12 cellular contexts compared by ENCODE assay signal in genomic region chr11:76962583-76963416, GRCh38.
A peak's percentile ranks its signal among the peaks of the same experiment; 100 is the strongest.
DNase-seq lines count a peak whose midpoint lies in the region; ATAC-seq and TF ChIP-seq lines count a peak whose summit lies in the region.
"Had no signal": no experiment of that assay in that cellular context is flagged by ENCODE, and none has a peak within 500 bp of the region (broad histone marks: within the 10 kb centered on the region; RNA-seq: fewer than 3 reads in every experiment).

No MANE protein-coding gene starts in this region.

- TF ChIP-seq POLR2A in GM18505 (IDR thresholded peaks at IDR 0.05; ENCODE audit: borderline replicate concordance, extremely low read depth, insufficient read depth, insufficient read length) = no peak

- H2BK15ac ChIP-seq in mesenchymal stem cell (ENCODE audit: low read depth, poor library complexity, severe bottlenecking) = no peak overlapping the region

- no peak overlapping the region for H3K9ac ChIP-seq in mesenchymal stem cell (ENCODE audit: low read length)

- H2AFZ ChIP-seq in mesenchymal stem cell (ENCODE audit: low read depth, low read length) = no peak overlapping the region

- no peaks in the 10 kb centered on the region for H3K4me1 ChIP-seq in mesenchymal stem cell (ENCODE audit: control insufficient read depth, insufficient read depth, low read depth, low read length)

- no peaks in the 10 kb centered on the region for H3K9me3 ChIP-seq in mesenchymal stem cell (ENCODE audit: control insufficient read depth, low read length)

- H4K91ac ChIP-seq in mesenchymal stem cell (ENCODE audit: low read length) = no peak overlapping the region

- no peak overlapping the region for H3K4me3 ChIP-seq in mesenchymal stem cell (ENCODE audit: insufficient read depth in 1 of 2, low read depth in 1 of 2, low read length in 2 of 2)

- H3K36me3 ChIP-seq in mesenchymal stem cell (ENCODE audit: control insufficient read depth in 1 of 2, insufficient read depth in 2 of 2, low read depth in 1 of 2, low read length in 2 of 2) = peaks cover 3 to 21% of the 10 kb centered on the region in 2 experiments

- no peak overlapping the region for H2AK5ac ChIP-seq in mesenchymal stem cell (ENCODE audit: low read length, severe bottlenecking)

- no peak overlapping the region for H3K18ac ChIP-seq in mesenchymal stem cell (ENCODE audit: low read depth in 1 of 2, low read length in 2 of 2)

- no peaks in the 10 kb centered on the region for H3K27me3 ChIP-seq in mesenchymal stem cell (ENCODE audit: control insufficient read depth in 1 of 2, insufficient read depth in 1 of 2, low read length in 2 of 2)

- peak; percentile 80 for ATAC-seq in GM18505 (IDR thresholded peaks at IDR 0.05; ENCODE audit: unreplicated experiment)
- ATAC-seq in GM21526 (IDR thresholded peaks at IDR 0.05; ENCODE audit: low FRiP score, unreplicated experiment) = peak; percentile 89
- ATAC-seq in HG02623 (IDR thresholded peaks at IDR 0.05; ENCODE audit: unreplicated experiment) = no peak
- ATAC-seq: stimulated activated effector memory CD8-positive, alpha-beta T cell treated with anti-CD3 and anti-CD28 coated beads, Interleukin-12 subunit alpha, Interleukin-12 subunit beta, amount 100 ng/mL, for 72 hours had no signal

- H2BK5ac ChIP-seq in mesenchymal stem cell (ENCODE audit: low read depth, low read length, poor library complexity, severe bottlenecking) = no peak overlapping the region

- no peaks in the 10 kb centered on the region for H3K79me1 ChIP-seq in mesenchymal stem cell (replicated peaks; ENCODE audit: low read length, poor library complexity, severe bottlenecking)

- WGBS in mesenchymal stem cell = 84% methylated on average over 3 of the region's 4 CpGs

- no peak overlapping the region for H3K23ac ChIP-seq in mesenchymal stem cell (ENCODE audit: low read length in 2 of 2)

- H2BK12ac ChIP-seq in mesenchymal stem cell (ENCODE audit: low read length in 2 of 2) = no peak overlapping the region

- H3K4ac ChIP-seq in mesenchymal stem cell (ENCODE audit: low read depth in 1 of 2, low read length in 2 of 2) = no peak overlapping the region

- H3K14ac ChIP-seq in mesenchymal stem cell (ENCODE audit: low read length in 2 of 2) = no peak overlapping the region

- H2BK120ac ChIP-seq in mesenchymal stem cell (ENCODE audit: low read depth, low read length) = no peak overlapping the region

- no peak overlapping the region for H4K8ac ChIP-seq in mesenchymal stem cell (ENCODE audit: low read length)

- no peak overlapping the region for H3K27ac ChIP-seq in mesenchymal stem cell (ENCODE audit: low read length, poor library complexity, severe bottlenecking)

- H3K4me2 ChIP-seq in mesenchymal stem cell (ENCODE audit: low read length, poor library complexity, severe bottlenecking) = no peak overlapping the region

- DNase-seq in HT-29 (ENCODE audit: low spot score) = peak; percentile 87
- DNase-seq in mesenchymal stem cell = peak; percentile 9
- DNase-seq in globus pallidus (ENCODE audit: low spot score) = no peak
- DNase-seq in NCI-H345 (lab: John Stamatoyannopoulos, UW) = no peak
- DNase-seq in NCI-H1694 treated with DMSO at 0.1 percent for 48 hours (lab: John Stamatoyannopoulos, UW) = no peak
- DNase-seq: activated T-cell treated with anti-CD3 and anti-CD28 coated beads, Interleukin-2, amount 50 U/mL, for 48 hours; IMR-90; NCI-H524 treated with DMSO at 0.1 percent for 48 hours had no signal

Comparison
In these comparisons a context has a peak if more than half of its experiments do, and no peak if none do; other contexts are left out.
1. DNase-seq: peak in HT-29 (single experiment) and mesenchymal stem cell (single experiment); none in globus pallidus (single experiment), NCI-H345 (single experiment) and NCI-H1694 treated with DMSO at 0.1 percent for 48 hours (single experiment).